ENCODE assay signal across 11 cellular contexts in genomic region chr20:5863040-5863811, GRCh38. TPM values are rescaled to one million over a fixed set of nuclear protein-coding genes. Genes with fewer than 3 reads are reported as not detected.
DNase-seq lines count a peak whose midpoint lies in the region; ATAC-seq, FAIRE-seq and TF ChIP-seq lines count a peak whose summit lies in the region.
"Had no signal": no experiment of that assay in that cellular context is flagged by ENCODE, and none has a peak within 500 bp of the region (broad histone marks: within the 10 kb centered on the region; RNA-seq: fewer than 3 reads in every experiment).

No MANE protein-coding gene starts in this region.

- no peak overlapping the region for H3K27ac ChIP-seq in CD4-positive, alpha-beta memory T cell (ENCODE audit: low read depth, low read length)
- H3K27ac ChIP-seq in coronary artery (peak overlapping the region in 1 of 2 donors; percentile 41), small intestine (ENCODE audit: low read depth in 1 of 2, low read length in 1 of 2) (no peak overlapping the region)
- H3K27ac ChIP-seq: cardiac muscle cell, VCaP had no signal

- no peaks in the 10 kb centered on the region for H3K27me3 Mint-ChIP-seq in CD4-positive, alpha-beta memory T cell
- H3K27me3 Mint-ChIP-seq in natural killer cell treated with Interleukin-12 subunit alpha and Interleukin-12 subunit beta and Interleukin-15 and Interleukin-18, amount 100 ng/mL, for 72 hours: no peaks in the 10 kb centered on the region

- CTCF ChIA-PET in CD4-positive, alpha-beta memory T cell (lab: Charles Lee; ENCODE audit: partially characterized antibody): interaction anchor here (1.2 kb wide), 1 partner anchor 104 kb away, joined by 4 read pairs; no protein-coding TSS in a partner anchor

- ATAC-seq in natural killer cell treated with Interleukin-12 subunit alpha and Interleukin-12 subunit beta and Interleukin-15 and Interleukin-18, amount 100 ng/mL, for 72 hours: peak; percentile 73 to 86

- 80 to 93% (median 88%) methylated on average over 12 of the region's 12 CpGs for WGBS in small intestine, 3 donors

- peak overlapping the region in 5 of 7 donors; percentile 10 to 48 (median 31) for H3K27ac Mint-ChIP-seq in CD4-positive, alpha-beta memory T cell
- peak overlapping the region; percentile 37 to 57 for H3K27ac Mint-ChIP-seq in natural killer cell treated with Interleukin-12 subunit alpha and Interleukin-12 subunit beta and Interleukin-15 and Interleukin-18, amount 100 ng/mL, for 72 hours

- TF ChIP-seq CTCF in coronary artery (IDR thresholded peaks at IDR 0.05): no peak
- no peak for TF ChIP-seq CTCF in BE2C (IDR thresholded peaks at IDR 0.05; ENCODE audit: low read depth, low read length)

- H3K4me3 ChIP-seq in CD4-positive, alpha-beta memory T cell (ENCODE audit: low read length in 2 of 2): no peak overlapping the region
- H3K4me3 ChIP-seq in coronary artery (peak overlapping the region; percentile 28), small intestine (ENCODE audit: low read depth in 1 of 2, low read length in 2 of 2) (no peak overlapping the region), BE2C (ENCODE audit: low read depth, low read length) (no peak overlapping the region)
- H3K4me3 ChIP-seq: cardiac muscle cell had no signal

- H3K9me3 Mint-ChIP-seq in CD4-positive, alpha-beta memory T cell: no peaks in the 10 kb centered on the region
- no peaks in the 10 kb centered on the region for H3K9me3 Mint-ChIP-seq in natural killer cell treated with Interleukin-12 subunit alpha and Interleukin-12 subunit beta and Interleukin-15 and Interleukin-18, amount 100 ng/mL, for 72 hours

- H3K27me3 ChIP-seq in CD4-positive, alpha-beta memory T cell (ENCODE audit: insufficient read depth, low read length): no peaks in the 10 kb centered on the region
- H3K27me3 ChIP-seq in small intestine (ENCODE audit: control insufficient read depth in 2 of 2, insufficient read depth in 2 of 2, low read length in 2 of 2) (no peaks in the 10 kb centered on the region), BE2C (no peaks in the 10 kb centered on the region)
- H3K27me3 ChIP-seq: cardiac muscle cell had no signal

- H3K36me3 ChIP-seq in CD4-positive, alpha-beta memory T cell (ENCODE audit: insufficient read depth, low read length): no peaks in the 10 kb centered on the region
- no peaks in the 10 kb centered on the region for H3K36me3 ChIP-seq in small intestine (ENCODE audit: control insufficient read depth in 2 of 2, insufficient read depth in 2 of 2, low read length in 2 of 2)
- H3K36me3 ChIP-seq in BE2C: no peaks in the 10 kb centered on the region
- H3K36me3 ChIP-seq: cardiac muscle cell had no signal

- H3K9me3 ChIP-seq in CD4-positive, alpha-beta memory T cell (ENCODE audit: control insufficient read depth in 1 of 2, low read length in 2 of 2): no peaks in the 10 kb centered on the region
- H3K9me3 ChIP-seq in small intestine (ENCODE audit: control insufficient read depth, low read depth) (no peaks in the 10 kb centered on the region), BE2C (0 out of 2 replicates have a peak, but pooled peaks cover 2% of the 10 kb centered on the region)

- H3K4me3 Mint-ChIP-seq in CD4-positive, alpha-beta memory T cell: peak overlapping the region in 1 of 8 donors; percentile 52
- H3K4me3 Mint-ChIP-seq in natural killer cell treated with Interleukin-12 subunit alpha and Interleukin-12 subunit beta and Interleukin-15 and Interleukin-18, amount 100 ng/mL, for 72 hours: peak overlapping the region; percentile 60

- no peak for FAIRE-seq in small intestine (lab: Jason Lieb, UNC)

- H3K4me1 ChIP-seq in CD4-positive, alpha-beta memory T cell (ENCODE audit: insufficient read depth, low read length): peaks cover 14% of the 10 kb centered on the region
- H3K4me1 ChIP-seq in small intestine (ENCODE audit: control insufficient read depth in 2 of 2, insufficient read depth in 1 of 2, low read depth in 1 of 2, low read length in 1 of 2): no peaks in the 10 kb centered on the region
- peaks cover 10% of the 10 kb centered on the region for H3K4me1 ChIP-seq in BE2C

- DNase-seq in CD4-positive, alpha-beta memory T cell: no peak
- DNase-seq in NCI-H69 (lab: John Stamatoyannopoulos, UW): peak; percentile 53
- DNase-seq in coronary artery (ENCODE audit: low spot score): no peak
- no peak for DNase-seq in natural killer cell treated with Interleukin-12 subunit alpha and Interleukin-12 subunit beta and Interleukin-15 and Interleukin-18, amount 100 ng/mL, for 72 hours (ENCODE audit: low spot score)
- no peak for DNase-seq in small intestine
- DNase-seq in BE2C: no peak
- DNase-seq in activated CD8-positive, alpha-beta memory T cell treated with anti-CD3 and anti-CD28 coated beads for 24 hours: no peak
- no peak for DNase-seq in NCI-H1092 (lab: John Stamatoyannopoulos, UW)
- DNase-seq: NCI-H1417 treated with DMSO at 0.1 percent for 48 hours had no signal

- peaks cover 9 to 20% of the 10 kb centered on the region in 2 donors for H3K36me3 Mint-ChIP-seq in CD4-positive, alpha-beta memory T cell
- no peaks in the 10 kb centered on the region for H3K36me3 Mint-ChIP-seq in natural killer cell treated with Interleukin-12 subunit alpha and Interleukin-12 subunit beta and Interleukin-15 and Interleukin-18, amount 100 ng/mL, for 72 hours

- H3K4me1 Mint-ChIP-seq in CD4-positive, alpha-beta memory T cell: peaks cover 28 to 48% (median 30%) of the 10 kb centered on the region in 4 donors
- peaks cover 14 to 22% of the 10 kb centered on the region in 2 donors for H3K4me1 Mint-ChIP-seq in natural killer cell treated with Interleukin-12 subunit alpha and Interleukin-12 subunit beta and Interleukin-15 and Interleukin-18, amount 100 ng/mL, for 72 hours (ENCODE audit: low read depth in 2 of 2)

- intact Hi-C loops in CD4-positive, alpha-beta memory T cell (cut with micrococcal nuclease): no loop called here

- POLR2A ChIA-PET in CD4-positive, alpha-beta memory T cell (lab: Charles Lee; ENCODE audit: partially characterized antibody): interaction anchor here (1.2 kb wide), 1 partner anchor 19 kb away, joined by 3 read pairs; no protein-coding TSS in a partner anchor

RNA-seq across cellular contexts. Expression of gene CHGB, which starts 48.1 kb away (rescaled TPM):
- total RNA-seq in CD4-positive, alpha-beta memory T cell: 1 to 10 TPM in 1 of 2 experiments, under 1 TPM in 1; 0.79 to 1.2 TPM
- polyA plus RNA-seq in CD4-positive, alpha-beta memory T cell: under 1 TPM in 1 of 2 donors, not detected in 1; 0.14 TPM
- not detected for total RNA-seq in natural killer cell treated with Interleukin-12 subunit alpha and Interleukin-12 subunit beta and Interleukin-15 and Interleukin-18, amount 100 ng/mL, for 72 hours
- polyA plus RNA-seq in small intestine: 10 to 100 TPM in 1 of 3 donors, 1 to 10 TPM in 2; 4.1 to 15.2 (median 5.1) TPM
- 330 TPM for polyA plus RNA-seq in BE2C (2012; ENCODE audit: insufficient read depth, insufficient read length, low read depth)
